Comparison of ENCODE assay signal across 1 cellular context in the genomic region with DNA sequence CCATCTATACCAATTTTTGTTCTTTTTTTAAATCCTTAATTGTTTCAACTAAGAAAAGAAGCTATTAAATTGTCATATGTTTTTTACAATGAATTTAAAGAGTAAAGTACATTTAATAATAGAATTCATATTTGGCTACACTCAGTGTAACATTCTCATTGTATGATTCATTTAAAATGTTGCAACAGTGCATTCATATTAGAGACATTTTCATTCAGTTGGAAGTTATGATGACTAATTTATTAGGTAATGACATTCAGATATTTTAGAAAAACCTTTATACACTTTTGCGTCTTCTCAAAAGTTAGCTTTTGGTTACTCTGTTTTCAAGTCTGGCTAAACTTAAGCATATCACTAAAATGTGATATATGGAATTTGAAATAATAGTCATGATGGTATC.
TF ChIP-seq lines count a peak whose summit lies in the region.

No MANE protein-coding gene starts in this region.

TF ChIP-seq in IMR-90, 13 proteins besides CTCF, POLR2A, EP300 and RAD21 (continued from another document):
- no peak for TF ChIP-seq SMC3 (IDR thresholded peaks at IDR 0.05; ENCODE audit: low read depth, low read length)
TF ChIP-seq in IMR-90: peak in this region for 1.
